11 cellular contexts compared by ENCODE assay signal in genomic region chr14:100898935-100899840, GRCh38. TPM values are rescaled to one million over a fixed set of nuclear protein-coding genes. Genes with fewer than 3 reads are reported as not detected.
DNase-seq lines count a peak whose midpoint lies in the region; ATAC-seq and TF ChIP-seq lines count a peak whose summit lies in the region.
"Had no signal": no experiment of that assay in that cellular context is flagged by ENCODE, and none has a peak within 500 bp of the region (broad histone marks: within the 10 kb centered on the region; RNA-seq: fewer than 3 reads in every experiment).

No MANE protein-coding gene starts in this region.

- intact Hi-C loops in breast epithelium (cut with DNase I; ENCODE audit: low total_unique reads) (no loop called here), MCF 10A (cut with micrococcal nuclease) (no loop called here), aorta (cut with DNase I) (no loop called here)

- POLR2A ChIA-PET in MCF 10A (lab: Yijun Ruan, JAX) = no interaction called here
- POLR2A ChIA-PET in activated CD4-positive, alpha-beta memory T cell treated with anti-CD3 and anti-CD28 coated beads, Interleukin-2, amount 10 ng/mL, durations not matched to agents 7 days and 5 days (lab: Charles Lee) = no interaction called here

- H2BK15ac ChIP-seq in mesenchymal stem cell (ENCODE audit: low read depth, poor library complexity, severe bottlenecking) = no peak overlapping the region

- peak overlapping the region in 1 of 2 experiments; percentile 65 for H2BK12ac ChIP-seq in mesenchymal stem cell (ENCODE audit: low read length in 2 of 2)

- peaks cover 5% of the 10 kb centered on the region for H3K4me1 Mint-ChIP-seq in MCF 10A (ENCODE audit: insufficient read depth, unreplicated experiment)
- H3K4me1 Mint-ChIP-seq in activated CD4-positive, alpha-beta memory T cell treated with anti-CD3 and anti-CD28 coated beads, Interleukin-2, amount 10 ng/mL, durations not matched to agents 7 days and 5 days = no peaks in the 10 kb centered on the region

- H3K27ac ChIP-seq in breast epithelium = no peak overlapping the region
- no peak overlapping the region for H3K27ac ChIP-seq in lung (ENCODE audit: low read depth in 1 of 2, low read length in 1 of 2)
- H3K27ac ChIP-seq in aorta (ENCODE audit: low read depth in 1 of 2, low read length in 2 of 2) = no peak overlapping the region
- no peak overlapping the region for H3K27ac ChIP-seq in mesenchymal stem cell (ENCODE audit: low read length, poor library complexity, severe bottlenecking)
- H3K27ac ChIP-seq: GM23248 had no signal

- TF ChIP-seq POLR2A in breast epithelium (IDR thresholded peaks at IDR 0.05) = no peak

- no peak overlapping the region for H3K18ac ChIP-seq in mesenchymal stem cell (ENCODE audit: low read depth in 1 of 2, low read length in 2 of 2)

- H3K9ac ChIP-seq in mesenchymal stem cell (ENCODE audit: low read length) = no peak overlapping the region
- H3K9ac ChIP-seq: GM23248 had no signal

- H2BK120ac ChIP-seq in mesenchymal stem cell (ENCODE audit: low read depth, low read length) = no peak overlapping the region

- TF ChIP-seq CTCF in breast epithelium (IDR thresholded peaks at IDR 0.05) (no peak), MCF 10A (IDR thresholded peaks at IDR 0.05; ENCODE audit: unreplicated experiment) (no peak), lung (IDR thresholded peaks at IDR 0.05; ENCODE audit: control extremely low read depth, extremely low read depth) (no peak)

- H2AFZ ChIP-seq in mesenchymal stem cell (ENCODE audit: low read depth, low read length) = no peak overlapping the region
- H2AFZ ChIP-seq: GM23248 had no signal

- no peaks in the 10 kb centered on the region for H3K36me3 Mint-ChIP-seq in MCF 10A (ENCODE audit: insufficient read depth, unreplicated experiment)
- H3K36me3 Mint-ChIP-seq in activated CD4-positive, alpha-beta memory T cell treated with anti-CD3 and anti-CD28 coated beads, Interleukin-2, amount 10 ng/mL, durations not matched to agents 7 days and 5 days (ENCODE audit: low read depth) = no peaks in the 10 kb centered on the region

- no peak overlapping the region for H3K14ac ChIP-seq in mesenchymal stem cell (ENCODE audit: low read length in 2 of 2)

- no peaks in the 10 kb centered on the region for H3K9me3 Mint-ChIP-seq in MCF 10A (ENCODE audit: unreplicated experiment)
- H3K9me3 Mint-ChIP-seq in activated CD4-positive, alpha-beta memory T cell treated with anti-CD3 and anti-CD28 coated beads, Interleukin-2, amount 10 ng/mL, durations not matched to agents 7 days and 5 days = no peaks in the 10 kb centered on the region

- H2AK5ac ChIP-seq in mesenchymal stem cell (ENCODE audit: low read length, severe bottlenecking) = no peak overlapping the region

- H3K4me2 ChIP-seq in mesenchymal stem cell (ENCODE audit: low read length, poor library complexity, severe bottlenecking) = no peak overlapping the region

- H3K36me3 ChIP-seq in breast epithelium (no peaks in the 10 kb centered on the region), lung (ENCODE audit: control insufficient read depth in 2 of 2, insufficient read depth in 2 of 2, low read length in 2 of 2) (no peaks in the 10 kb centered on the region), aorta (ENCODE audit: control insufficient read depth in 1 of 2, insufficient read depth in 2 of 2, low read length in 1 of 2) (no peaks in the 10 kb centered on the region), mesenchymal stem cell (ENCODE audit: control insufficient read depth in 1 of 2, insufficient read depth in 2 of 2, low read depth in 1 of 2, low read length in 2 of 2) (peaks cover 0 to 92% of the 10 kb centered on the region in 2 experiments)

- DNase-seq in breast epithelium (ENCODE audit: low spot score in 2 of 2) (peak; percentile 17 to 37), MCF 10A (ENCODE audit: unreplicated experiment) (no peak), dermis blood vessel endothelial cell (peak; percentile 63), lung (ENCODE audit: low spot score) (peak; percentile 24), aorta (peak in 1 of 2 donors; percentile 53), mesenchymal stem cell (no peak), A172 (ENCODE audit: low spot score) (no peak)
- no peak for DNase-seq in activated CD4-positive, alpha-beta memory T cell treated with anti-CD3 and anti-CD28 coated beads, Interleukin-2, amount 10 ng/mL, durations not matched to agents 7 days and 5 days
- DNase-seq: GM23248; stimulated activated CD4-positive, alpha-beta T cell treated with anti-CD3 and anti-CD28 coated beads, Interleukin-4, amount 100 ng/mL, for 1 hour; T-helper 1 cell had no signal

- ATAC-seq in lung (ENCODE audit: insufficient read depth, low FRiP score) (no peak), aorta (ENCODE audit: low FRiP score) (peak; percentile 31)

- no peaks in the 10 kb centered on the region for H3K79me1 ChIP-seq in mesenchymal stem cell (replicated peaks; ENCODE audit: low read length, poor library complexity, severe bottlenecking)

- H3K27me3 ChIP-seq in breast epithelium (peaks cover 0 to 29% of the 10 kb centered on the region in 2 donors), lung (ENCODE audit: control insufficient read depth, insufficient read depth) (no peaks in the 10 kb centered on the region), aorta (ENCODE audit: control insufficient read depth in 1 of 2, insufficient read depth in 2 of 2, low read length in 1 of 2) (no peaks in the 10 kb centered on the region), mesenchymal stem cell (ENCODE audit: control insufficient read depth in 1 of 2, insufficient read depth in 1 of 2, low read length in 2 of 2) (peaks cover 49 to 58% of the 10 kb centered on the region in 2 experiments)

- H3K23ac ChIP-seq in mesenchymal stem cell (ENCODE audit: low read length in 2 of 2) = no peak overlapping the region

- no peak overlapping the region for H3K27ac Mint-ChIP-seq in MCF 10A (ENCODE audit: low read depth, unreplicated experiment)
- no peak overlapping the region for H3K27ac Mint-ChIP-seq in activated CD4-positive, alpha-beta memory T cell treated with anti-CD3 and anti-CD28 coated beads, Interleukin-2, amount 10 ng/mL, durations not matched to agents 7 days and 5 days

- H2BK5ac ChIP-seq in mesenchymal stem cell (ENCODE audit: low read depth, low read length, poor library complexity, severe bottlenecking) = no peak overlapping the region

- no TSS peak for BruUV-seq in MCF 10A (replicated peaks; lab: Mats Ljungman, UMichigan)

- H3K4me3 ChIP-seq in breast epithelium (no peak overlapping the region), lung (no peak overlapping the region), aorta (ENCODE audit: low read length in 2 of 2) (no peak overlapping the region), mesenchymal stem cell (ENCODE audit: insufficient read depth in 1 of 2, low read depth in 1 of 2, low read length in 2 of 2) (no peak overlapping the region)
- H3K4me3 ChIP-seq: GM23248 had no signal

- H4K91ac ChIP-seq in mesenchymal stem cell (ENCODE audit: low read length) = no peak overlapping the region

- no peak overlapping the region for H4K8ac ChIP-seq in mesenchymal stem cell (ENCODE audit: low read length)

- no peaks in the 10 kb centered on the region for H3K9me3 ChIP-seq in breast epithelium
- peaks cover 0 to 11% of the 10 kb centered on the region in 2 donors for H3K9me3 ChIP-seq in lung (ENCODE audit: control insufficient read depth in 2 of 2, insufficient read depth in 1 of 2, low read length in 1 of 2)
- peaks cover 1% of the 10 kb centered on the region for H3K9me3 ChIP-seq in aorta (ENCODE audit: control insufficient read depth, low read length)
- H3K9me3 ChIP-seq in mesenchymal stem cell (ENCODE audit: control insufficient read depth, low read length) = no peaks in the 10 kb centered on the region

- peaks cover 89% of the 10 kb centered on the region for H3K27me3 Mint-ChIP-seq in MCF 10A (ENCODE audit: insufficient read depth, unreplicated experiment)
- peaks cover 34% of the 10 kb centered on the region for H3K27me3 Mint-ChIP-seq in activated CD4-positive, alpha-beta memory T cell treated with anti-CD3 and anti-CD28 coated beads, Interleukin-2, amount 10 ng/mL, durations not matched to agents 7 days and 5 days

- H3K4ac ChIP-seq in mesenchymal stem cell (ENCODE audit: low read depth in 1 of 2, low read length in 2 of 2) = no peak overlapping the region

- no peak overlapping the region for H3K4me3 Mint-ChIP-seq in MCF 10A (ENCODE audit: unreplicated experiment)
- H3K4me3 Mint-ChIP-seq in activated CD4-positive, alpha-beta memory T cell treated with anti-CD3 and anti-CD28 coated beads, Interleukin-2, amount 10 ng/mL, durations not matched to agents 7 days and 5 days = no peak overlapping the region

- H3K4me1 ChIP-seq in breast epithelium (peaks cover 0 to 5% of the 10 kb centered on the region in 2 donors), lung (ENCODE audit: control insufficient read depth in 2 of 2, insufficient read depth in 2 of 2, low read length in 2 of 2) (peaks cover 0 to 2% of the 10 kb centered on the region in 2 donors), aorta (ENCODE audit: control insufficient read depth in 1 of 2, insufficient read depth in 2 of 2, low read length in 2 of 2) (no peaks in the 10 kb centered on the region), mesenchymal stem cell (ENCODE audit: control insufficient read depth, insufficient read depth, low read depth, low read length) (peaks cover 13% of the 10 kb centered on the region)

- CTCF ChIA-PET in MCF 10A (lab: Yijun Ruan, JAX) = interaction anchor here (0.5 kb wide), 2 partner anchors 217 to 246 kb away, joined by 3 read pairs; no protein-coding TSS in a partner anchor
- CTCF ChIA-PET in activated CD4-positive, alpha-beta memory T cell treated with anti-CD3 and anti-CD28 coated beads, Interleukin-2, amount 10 ng/mL, durations not matched to agents 7 days and 5 days (lab: Charles Lee) = no interaction called here

- 56 to 58% methylated on average over 20 of the region's 20 CpGs for WGBS in lung, 2 donors
- 42 to 46% methylated on average over 20 of the region's 20 CpGs for WGBS in aorta, 2 donors
- 82% methylated on average over 20 of the region's 20 CpGs for WGBS in mesenchymal stem cell

RNA-seq across cellular contexts. Expression of gene RTL1, which starts 4.3 kb away (rescaled TPM):
- total RNA-seq in breast epithelium = not detected
- total RNA-seq in MCF 10A (2022) = not detected in 2 replicates
- not detected in 2 replicates for total RNA-seq in dermis blood vessel endothelial cell
- under 1 TPM in 1 of 2 donors, not detected in 1; 0.09 TPM for total RNA-seq in lung
- polyA plus RNA-seq in lung = under 1 TPM in 1 of 2 donors, not detected in 1; 0.02 TPM
- total RNA-seq in aorta = not detected
- not detected for polyA plus RNA-seq in aorta
- polyA plus RNA-seq in mesenchymal stem cell (2013, experiment 1 of 2) = 0.07 TPM
- polyA plus RNA-seq in mesenchymal stem cell (2013, experiment 2 of 2) = 0.04 TPM
- total RNA-seq in A172 (2014; rRNA removed; shearing (Covaris generic)) = 0.16 TPM in 1 of 2 replicates, not detected in the other
- total RNA-seq in activated CD4-positive, alpha-beta memory T cell treated with anti-CD3 and anti-CD28 coated beads, Interleukin-2, amount 10 ng/mL, durations not matched to agents 7 days and 5 days = not detected
- total RNA-seq: GM23248 had no signal

Comparison
In these comparisons a context has a peak if more than half of its experiments do, and no peak if none do; other contexts are left out.
1. DNase-seq: peak in breast epithelium (2 of 2), dermis blood vessel endothelial cell (single experiment) and lung (single experiment); none in MCF 10A (single experiment), mesenchymal stem cell (single experiment), A172 (single experiment) and activated CD4-positive, alpha-beta memory T cell treated with anti-CD3 and anti-CD28 coated beads, Interleukin-2, amount 10 ng/mL, durations not matched to agents 7 days and 5 days (single experiment).